In genomic region chr16:88856828-88857727, GRCh38 we compare ENCODE assay signal across 1 cellular context.
TF ChIP-seq lines count a peak whose summit lies in the region.

A gene with protein sequence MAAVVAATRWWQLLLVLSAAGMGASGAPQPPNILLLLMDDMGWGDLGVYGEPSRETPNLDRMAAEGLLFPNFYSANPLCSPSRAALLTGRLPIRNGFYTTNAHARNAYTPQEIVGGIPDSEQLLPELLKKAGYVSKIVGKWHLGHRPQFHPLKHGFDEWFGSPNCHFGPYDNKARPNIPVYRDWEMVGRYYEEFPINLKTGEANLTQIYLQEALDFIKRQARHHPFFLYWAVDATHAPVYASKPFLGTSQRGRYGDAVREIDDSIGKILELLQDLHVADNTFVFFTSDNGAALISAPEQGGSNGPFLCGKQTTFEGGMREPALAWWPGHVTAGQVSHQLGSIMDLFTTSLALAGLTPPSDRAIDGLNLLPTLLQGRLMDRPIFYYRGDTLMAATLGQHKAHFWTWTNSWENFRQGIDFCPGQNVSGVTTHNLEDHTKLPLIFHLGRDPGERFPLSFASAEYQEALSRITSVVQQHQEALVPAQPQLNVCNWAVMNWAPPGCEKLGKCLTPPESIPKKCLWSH (minus strand): TSS chr16:88856947. CDS start chr16:88856877, 70 bp downstream.
A gene with protein sequence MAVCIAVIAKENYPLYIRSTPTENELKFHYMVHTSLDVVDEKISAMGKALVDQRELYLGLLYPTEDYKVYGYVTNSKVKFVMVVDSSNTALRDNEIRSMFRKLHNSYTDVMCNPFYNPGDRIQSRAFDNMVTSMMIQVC (plus strand): TSS chr16:88857127. CDS start chr16:88857151, 24 bp downstream.

TF ChIP-seq in HepG2, 621 proteins besides CTCF, POLR2A, EP300 and RAD21 (continued from another document and continues in another):
- TF ChIP-seq ZNF574 (CRISPR knock-in tag; IDR thresholded peaks at IDR 0.05) (peak; percentile 68; the same call in 1 of the 2 replicates), MTERF4 (CRISPR knock-in tag; IDR thresholded peaks at IDR 0.05) (peak; percentile 38; the same call in 1 of the 2 replicates), SALL2 (CRISPR knock-in tag; IDR thresholded peaks at IDR 0.05) (peak; percentile 93), FOSL2 (CRISPR knock-in tag; IDR thresholded peaks at IDR 0.05) (peak; percentile 37; the same call in 1 of the 2 replicates), KDM2A (CRISPR knock-in tag; IDR thresholded peaks at IDR 0.05; ENCODE audit: borderline replicate concordance, low read depth) (peak; percentile 88), KDM6A (CRISPR knock-in tag; IDR thresholded peaks at IDR 0.05; ENCODE audit: low read depth) (no peak), TMF1 (CRISPR knock-in tag; IDR thresholded peaks at IDR 0.05; ENCODE audit: low read depth) (no peak), ZFP41 (CRISPR knock-in tag; IDR thresholded peaks at IDR 0.05; ENCODE audit: borderline replicate concordance) (peak; percentile 95; the same call in 1 of the 2 replicates), AKAP8 (CRISPR knock-in tag; IDR thresholded peaks at IDR 0.05) (peak; percentile 77; the same call in 1 of the 2 replicates), U2AF1 (optimal IDR thresholded peaks at IDR 0.05; ENCODE audit: low read depth, low read length) (peak; percentile 32), ZNF746 (CRISPR knock-in tag; IDR thresholded peaks at IDR 0.05) (0 out of 2 replicates have a peak, but pooled peaks have one; percentile 2), ZKSCAN5 (CRISPR knock-in tag; IDR thresholded peaks at IDR 0.05) (no peak), NR1H2 (CRISPR knock-in tag; IDR thresholded peaks at IDR 0.05; ENCODE audit: borderline replicate concordance, low read depth) (no peak; the same call in 1 of the 2 replicates), ZBTB21 (CRISPR knock-in tag; IDR thresholded peaks at IDR 0.05) (no peak), ZNF121 (CRISPR knock-in tag; IDR thresholded peaks at IDR 0.05) (no peak), NFKB2 (CRISPR knock-in tag; IDR thresholded peaks at IDR 0.05; ENCODE audit: borderline replicate concordance) (peak; percentile 83), ZNF761 (CRISPR knock-in tag; conservative IDR thresholded peaks at IDR 0.05) (peak; percentile 56; the same call in 1 of the 2 replicates), HBP1 (CRISPR knock-in tag; IDR thresholded peaks at IDR 0.05; ENCODE audit: low read depth) (peak; percentile 86; the same call in 1 of the 2 replicates), RFX5 (IDR thresholded peaks at IDR 0.05; ENCODE audit: low read depth, low read length) (peak; percentile 48; the same call in 1 of the 2 replicates), GABPA (IDR thresholded peaks at IDR 0.05; ENCODE audit: low read depth, low read length) (no peak), GABPA (CRISPR knock-in tag; IDR thresholded peaks at IDR 0.05; ENCODE audit: low read depth) (0 out of 2 replicates have a peak, but pooled peaks have one; percentile 16), ZNF30 (CRISPR knock-in tag; IDR thresholded peaks at IDR 0.05) (no peak), YEATS2 (CRISPR knock-in tag; IDR thresholded peaks at IDR 0.05; ENCODE audit: borderline replicate concordance) (peak; percentile 62), ZNF441 (CRISPR knock-in tag; IDR thresholded peaks at IDR 0.05; ENCODE audit: borderline replicate concordance) (no peak), ZGPAT (CRISPR knock-in tag; IDR thresholded peaks at IDR 0.05) (peak; percentile 77; the same call in 1 of the 2 replicates), HHEX (CRISPR knock-in tag; IDR thresholded peaks at IDR 0.05) (peak; percentile 6; the same call in 1 of the 2 replicates), WIZ (CRISPR knock-in tag; IDR thresholded peaks at IDR 0.05) (0 out of 2 replicates have a peak, but pooled peaks have one; percentile 77), TEAD2 (CRISPR knock-in tag; IDR thresholded peaks at IDR 0.05) (no peak), ZNF589 (CRISPR knock-in tag; conservative IDR thresholded peaks at IDR 0.05) (peak; percentile 61; the same call in 1 of the 2 replicates), JARID2 (CRISPR knock-in tag; IDR thresholded peaks at IDR 0.05; ENCODE audit: insufficient replicate concordance) (peak; percentile 92), ZFX (CRISPR knock-in tag; IDR thresholded peaks at IDR 0.05; ENCODE audit: low read depth) (peak; percentile 78; the same call in 1 of the 2 replicates), GZF1 (CRISPR knock-in tag; IDR thresholded peaks at IDR 0.05) (peak; percentile 77; the same call in 1 of the 2 replicates), ZFY (CRISPR knock-in tag; IDR thresholded peaks at IDR 0.05) (peak; percentile 74), ZNF484 (CRISPR knock-in tag; IDR thresholded peaks at IDR 0.05; ENCODE audit: borderline replicate concordance, low read depth) (0 out of 2 replicates have a peak, but pooled peaks have one; percentile 77), SMC3 (IDR thresholded peaks at IDR 0.05; ENCODE audit: low read length) (no peak), ZBTB7A (CRISPR knock-in tag; IDR thresholded peaks at IDR 0.05) (no peak), HOXA3 (CRISPR knock-in tag; IDR thresholded peaks at IDR 0.05) (peak; percentile 95), NFATC3 (CRISPR knock-in tag; IDR thresholded peaks at IDR 0.05) (no peak), SIX4 (CRISPR knock-in tag; IDR thresholded peaks at IDR 0.05) (peak; percentile 7; the same call in 1 of the 2 replicates), FOXJ3 (CRISPR knock-in tag; IDR thresholded peaks at IDR 0.05; ENCODE audit: borderline replicate concordance) (0 out of 2 replicates have a peak, but pooled peaks have one; percentile 38), ATF2 (CRISPR knock-in tag; IDR thresholded peaks at IDR 0.05) (no peak; the same call in 1 of the 2 replicates), SP5 (CRISPR knock-in tag; IDR thresholded peaks at IDR 0.05; ENCODE audit: borderline replicate concordance, low read depth) (peak; percentile 86), NFKBIZ (CRISPR knock-in tag; IDR thresholded peaks at IDR 0.05) (peak; percentile 62; the same call in 1 of the 2 replicates), AGO2 (optimal IDR thresholded peaks at IDR 0.05; ENCODE audit: low read depth, low read length) (peak; percentile 58), REPIN1 (CRISPR knock-in tag; IDR thresholded peaks at IDR 0.05; ENCODE audit: borderline replicate concordance, low read depth) (no peak)
- TF ChIP-seq, protein P1, sequence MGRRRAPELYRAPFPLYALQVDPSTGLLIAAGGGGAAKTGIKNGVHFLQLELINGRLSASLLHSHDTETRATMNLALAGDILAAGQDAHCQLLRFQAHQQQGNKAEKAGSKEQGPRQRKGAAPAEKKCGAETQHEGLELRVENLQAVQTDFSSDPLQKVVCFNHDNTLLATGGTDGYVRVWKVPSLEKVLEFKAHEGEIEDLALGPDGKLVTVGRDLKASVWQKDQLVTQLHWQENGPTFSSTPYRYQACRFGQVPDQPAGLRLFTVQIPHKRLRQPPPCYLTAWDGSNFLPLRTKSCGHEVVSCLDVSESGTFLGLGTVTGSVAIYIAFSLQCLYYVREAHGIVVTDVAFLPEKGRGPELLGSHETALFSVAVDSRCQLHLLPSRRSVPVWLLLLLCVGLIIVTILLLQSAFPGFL (CRISPR knock-in tag; IDR thresholded peaks at IDR 0.05): no peak
- TF ChIP-seq, protein P2, sequence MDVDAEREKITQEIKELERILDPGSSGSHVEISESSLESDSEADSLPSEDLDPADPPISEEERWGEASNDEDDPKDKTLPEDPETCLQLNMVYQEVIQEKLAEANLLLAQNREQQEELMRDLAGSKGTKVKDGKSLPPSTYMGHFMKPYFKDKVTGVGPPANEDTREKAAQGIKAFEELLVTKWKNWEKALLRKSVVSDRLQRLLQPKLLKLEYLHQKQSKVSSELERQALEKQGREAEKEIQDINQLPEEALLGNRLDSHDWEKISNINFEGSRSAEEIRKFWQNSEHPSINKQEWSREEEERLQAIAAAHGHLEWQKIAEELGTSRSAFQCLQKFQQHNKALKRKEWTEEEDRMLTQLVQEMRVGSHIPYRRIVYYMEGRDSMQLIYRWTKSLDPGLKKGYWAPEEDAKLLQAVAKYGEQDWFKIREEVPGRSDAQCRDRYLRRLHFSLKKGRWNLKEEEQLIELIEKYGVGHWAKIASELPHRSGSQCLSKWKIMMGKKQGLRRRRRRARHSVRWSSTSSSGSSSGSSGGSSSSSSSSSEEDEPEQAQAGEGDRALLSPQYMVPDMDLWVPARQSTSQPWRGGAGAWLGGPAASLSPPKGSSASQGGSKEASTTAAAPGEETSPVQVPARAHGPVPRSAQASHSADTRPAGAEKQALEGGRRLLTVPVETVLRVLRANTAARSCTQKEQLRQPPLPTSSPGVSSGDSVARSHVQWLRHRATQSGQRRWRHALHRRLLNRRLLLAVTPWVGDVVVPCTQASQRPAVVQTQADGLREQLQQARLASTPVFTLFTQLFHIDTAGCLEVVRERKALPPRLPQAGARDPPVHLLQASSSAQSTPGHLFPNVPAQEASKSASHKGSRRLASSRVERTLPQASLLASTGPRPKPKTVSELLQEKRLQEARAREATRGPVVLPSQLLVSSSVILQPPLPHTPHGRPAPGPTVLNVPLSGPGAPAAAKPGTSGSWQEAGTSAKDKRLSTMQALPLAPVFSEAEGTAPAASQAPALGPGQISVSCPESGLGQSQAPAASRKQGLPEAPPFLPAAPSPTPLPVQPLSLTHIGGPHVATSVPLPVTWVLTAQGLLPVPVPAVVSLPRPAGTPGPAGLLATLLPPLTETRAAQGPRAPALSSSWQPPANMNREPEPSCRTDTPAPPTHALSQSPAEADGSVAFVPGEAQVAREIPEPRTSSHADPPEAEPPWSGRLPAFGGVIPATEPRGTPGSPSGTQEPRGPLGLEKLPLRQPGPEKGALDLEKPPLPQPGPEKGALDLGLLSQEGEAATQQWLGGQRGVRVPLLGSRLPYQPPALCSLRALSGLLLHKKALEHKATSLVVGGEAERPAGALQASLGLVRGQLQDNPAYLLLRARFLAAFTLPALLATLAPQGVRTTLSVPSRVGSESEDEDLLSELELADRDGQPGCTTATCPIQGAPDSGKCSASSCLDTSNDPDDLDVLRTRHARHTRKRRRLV (CRISPR knock-in tag; IDR thresholded peaks at IDR 0.05): peak; percentile 83; the same call in 1 of the 2 replicates
- TF ChIP-seq, protein P3, sequence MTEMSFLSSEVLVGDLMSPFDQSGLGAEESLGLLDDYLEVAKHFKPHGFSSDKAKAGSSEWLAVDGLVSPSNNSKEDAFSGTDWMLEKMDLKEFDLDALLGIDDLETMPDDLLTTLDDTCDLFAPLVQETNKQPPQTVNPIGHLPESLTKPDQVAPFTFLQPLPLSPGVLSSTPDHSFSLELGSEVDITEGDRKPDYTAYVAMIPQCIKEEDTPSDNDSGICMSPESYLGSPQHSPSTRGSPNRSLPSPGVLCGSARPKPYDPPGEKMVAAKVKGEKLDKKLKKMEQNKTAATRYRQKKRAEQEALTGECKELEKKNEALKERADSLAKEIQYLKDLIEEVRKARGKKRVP (CRISPR knock-in tag; IDR thresholded peaks at IDR 0.05): peak in 1 of 2 experiments; percentile 39; a peak in 1 of 4 replicates
